22 cellular contexts compared by ENCODE assay signal in the genomic region with DNA sequence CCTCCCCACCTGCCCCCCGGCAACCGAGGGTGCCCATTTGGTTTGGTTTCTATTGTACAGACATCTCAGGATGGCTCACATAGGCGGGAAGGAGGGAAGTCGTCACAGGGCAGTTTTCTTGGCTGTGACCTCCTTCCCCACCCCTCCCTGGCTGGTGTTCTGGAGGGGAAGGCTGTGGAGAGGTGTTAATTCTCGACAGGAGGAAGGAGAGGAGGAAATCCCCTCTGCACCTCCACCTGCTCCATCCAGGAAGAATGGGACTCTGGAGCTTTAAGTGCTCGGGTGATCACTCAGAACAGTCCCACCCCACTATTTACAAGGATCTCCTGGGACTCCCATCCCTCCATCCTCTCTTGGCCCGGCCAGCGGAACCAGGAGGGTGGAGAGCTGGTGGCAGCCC. TPM values are rescaled to one million over a fixed set of nuclear protein-coding genes. Genes with fewer than 3 reads are reported as not detected.
A peak's percentile ranks its signal among the peaks of the same experiment; 100 is the strongest.
DNase-seq lines count a peak whose midpoint lies in the region; ATAC-seq and TF ChIP-seq lines count a peak whose summit lies in the region.
"Had no signal": no experiment of that assay in that cellular context is flagged by ENCODE, and none has a peak within 500 bp of the region (broad histone marks: within the 10 kb centered on the region; RNA-seq: fewer than 3 reads in every experiment).

No MANE protein-coding gene starts in this region.

- CTCF ChIA-PET in RWPE1 (lab: Yijun Ruan, JAX), result interaction anchor here (1.6 kb wide), 1 partner anchor 8 kb away, joined by 4 read pairs; no protein-coding TSS in a partner anchor

- H3K18ac ChIP-seq in mesendoderm (ENCODE audit: low read length), result no peak overlapping the region

- no peak overlapping the region for H2BK120ac ChIP-seq in mesendoderm (ENCODE audit: low read depth, low read length)

- no peak overlapping the region for H3K4ac ChIP-seq in mesendoderm (ENCODE audit: low read depth, low read length)

- H3K9me3 ChIP-seq in cardiac muscle cell (ENCODE audit: low read depth), result no peaks in the 10 kb centered on the region
- H3K9me3 ChIP-seq: A549, esophagus squamous epithelium, SJSA1, testis had no signal

- H3K79me2 ChIP-seq in mesendoderm (ENCODE audit: control insufficient read depth, insufficient read depth, low read length), result peaks cover 43% of the 10 kb centered on the region

- intact Hi-C loops in Right ventricle myocardium superior (cut with DNase I), result no loop called here

- peaks cover 30% of the 10 kb centered on the region for H3K79me1 ChIP-seq in mesendoderm (ENCODE audit: low read length)

- H3K4me3 ChIP-seq in cardiac muscle cell (no peak overlapping the region), mesendoderm (ENCODE audit: low read length) (no peak overlapping the region)
- H3K4me3 ChIP-seq: A549, esophagus squamous epithelium, SJSA1, testis had no signal

- no peak for TF ChIP-seq CTCF in cardiac muscle cell (IDR thresholded peaks at IDR 0.05; ENCODE audit: low read depth, low read length)
- TF ChIP-seq CTCF in RWPE1 (conservative IDR thresholded peaks at IDR 0.05; ENCODE audit: low read depth), result no peak

- H3K56ac ChIP-seq in mesendoderm (ENCODE audit: low read length), result no peak overlapping the region

- peak overlapping the region; percentile 81 for H3K27ac ChIP-seq in cardiac muscle cell
- peak overlapping the region; percentile 16; the same call in 1 of the 2 replicates for H3K27ac ChIP-seq in RWPE1
- H3K27ac ChIP-seq in mesendoderm (ENCODE audit: low read depth, low read length), result peak overlapping the region; percentile 13
- H3K27ac ChIP-seq: A549, esophagus squamous epithelium, SJSA1, testis had no signal

- peaks cover 61% of the 10 kb centered on the region for H3K4me1 ChIP-seq in cardiac muscle cell (ENCODE audit: low read depth)
- peaks cover 48% of the 10 kb centered on the region for H3K4me1 ChIP-seq in mesendoderm (ENCODE audit: control insufficient read depth, low read depth, low read length)
- H3K4me1 ChIP-seq: A549, SJSA1, testis had no signal

- POLR2A ChIA-PET in RWPE1 (lab: Yijun Ruan, JAX; ENCODE audit: low non-redundant PET), result no interaction called here

- ATAC-seq in Right ventricle myocardium superior (ENCODE audit: poor library complexity) (no peak), GM19324 (IDR thresholded peaks at IDR 0.05; ENCODE audit: low FRiP score, unreplicated experiment) (no peak), GM21786 (IDR thresholded peaks at IDR 0.05; ENCODE audit: unreplicated experiment) (no peak), SK-N-SH treated with all-trans-retinoic acid at 6 μM for 48 hours (no peak)
- no peak for ATAC-seq in activated CD4-positive, CD25-positive, alpha-beta regulatory T cell treated with anti-CD3 and anti-CD28 coated beads, Interleukin-2, amount 50 U/mL, for 24 hours
- ATAC-seq: left colon; stimulated activated naive CD8-positive, alpha-beta T cell treated with anti-CD3 and anti-CD28 coated beads, Interleukin-15, Interleukin-2, amounts not matched to agents 100 U/mL and 50 U/mL, for 24 hours had no signal

- DNase-seq in cardiac muscle cell (ENCODE audit: low read depth in 1 of 2, low spot score in 1 of 2) (no peak), Right ventricle myocardium superior (no peak), RWPE1 (ENCODE audit: low spot score) (no peak), mesendoderm (peak; percentile 66)
- DNase-seq: activated CD4-positive, alpha-beta T cell treated with anti-CD3 and anti-CD28 coated beads for 4 hours; activated effector memory CD4-positive, alpha-beta T cell treated with Interleukin-2 at 50 U/mL for 16 hours; activated T-cell treated with anti-CD3 and anti-CD28 coated beads for 4 hours; aorta; caudate nucleus; esophagus squamous epithelium; foreskin melanocyte; left colon; mammary epithelial cell; stimulated activated naive CD8-positive, alpha-beta T cell treated with anti-CD3 and anti-CD28 coated beads, Interleukin-15, Interleukin-2, amounts not matched to agents 100 U/mL and 50 U/mL, for 24 hours; testis had no signal

- peak overlapping the region; percentile 18 for H3K9ac ChIP-seq in mesendoderm (ENCODE audit: low read length)

- WGBS in mesendoderm (ENCODE audit: extremely low coverage, insufficient coverage, low lambda C conversion rate), result no CpG with 5 or more reads among the region's 8 CpGs

- H4K5ac ChIP-seq in mesendoderm (ENCODE audit: low read length), result no peak overlapping the region

- H2AK5ac ChIP-seq in mesendoderm (ENCODE audit: low read length), result no peak overlapping the region

- H4K8ac ChIP-seq in mesendoderm (ENCODE audit: low read depth, low read length), result no peak overlapping the region

- H3K4me2 ChIP-seq in mesendoderm (ENCODE audit: low read length), result no peak overlapping the region
- H3K4me2 ChIP-seq: A549 had no signal

- H2BK15ac ChIP-seq in mesendoderm (replicated peaks; ENCODE audit: low read depth), result no peak overlapping the region

- H2BK5ac ChIP-seq in mesendoderm (ENCODE audit: low read length), result no peak overlapping the region

- H3K27me3 ChIP-seq in cardiac muscle cell, result no peaks in the 10 kb centered on the region
- H3K27me3 ChIP-seq in mesendoderm (ENCODE audit: insufficient read depth, low read length, poor library complexity), result no peaks in the 10 kb centered on the region
- H3K27me3 ChIP-seq: SJSA1, testis had no signal

- H3K36me3 ChIP-seq in cardiac muscle cell (peaks cover 16% of the 10 kb centered on the region), mesendoderm (ENCODE audit: control insufficient read depth, insufficient read depth, low read length) (peaks cover 5% of the 10 kb centered on the region)

- no peak overlapping the region for H3K23ac ChIP-seq in mesendoderm (ENCODE audit: low read length)

TF ChIP-seq in SK-N-SH treated with all-trans-retinoic acid at 6 μM for 48 hours, 23 proteins besides CTCF, POLR2A, EP300 and RAD21 (continues in another document):
- TF ChIP-seq, protein P1, sequence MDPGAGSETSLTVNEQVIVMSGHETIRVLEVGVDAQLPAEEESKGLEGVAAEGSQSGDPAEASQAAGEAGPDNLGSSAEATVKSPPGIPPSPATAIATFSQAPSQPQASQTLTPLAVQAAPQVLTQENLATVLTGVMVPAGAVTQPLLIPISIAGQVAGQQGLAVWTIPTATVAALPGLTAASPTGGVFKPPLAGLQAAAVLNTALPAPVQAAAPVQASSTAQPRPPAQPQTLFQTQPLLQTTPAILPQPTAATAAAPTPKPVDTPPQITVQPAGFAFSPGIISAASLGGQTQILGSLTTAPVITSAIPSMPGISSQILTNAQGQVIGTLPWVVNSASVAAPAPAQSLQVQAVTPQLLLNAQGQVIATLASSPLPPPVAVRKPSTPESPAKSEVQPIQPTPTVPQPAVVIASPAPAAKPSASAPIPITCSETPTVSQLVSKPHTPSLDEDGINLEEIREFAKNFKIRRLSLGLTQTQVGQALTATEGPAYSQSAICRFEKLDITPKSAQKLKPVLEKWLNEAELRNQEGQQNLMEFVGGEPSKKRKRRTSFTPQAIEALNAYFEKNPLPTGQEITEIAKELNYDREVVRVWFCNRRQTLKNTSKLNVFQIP (CRISPR knock-in tag; IDR thresholded peaks at IDR 0.05; ENCODE audit: borderline replicate concordance, low read depth), result no peak
- TF ChIP-seq TOX (CRISPR knock-in tag; IDR thresholded peaks at IDR 0.05; ENCODE audit: borderline replicate concordance) (no peak), GLIS3 (CRISPR knock-in tag; IDR thresholded peaks at IDR 0.05) (no peak), ARNTL (CRISPR knock-in tag; IDR thresholded peaks at IDR 0.05; ENCODE audit: borderline replicate concordance, low read depth) (no peak), ESRRG (CRISPR knock-in tag; IDR thresholded peaks at IDR 0.05) (no peak), ZFP3 (CRISPR knock-in tag; IDR thresholded peaks at IDR 0.05) (no peak)
- TF ChIP-seq, protein P2, sequence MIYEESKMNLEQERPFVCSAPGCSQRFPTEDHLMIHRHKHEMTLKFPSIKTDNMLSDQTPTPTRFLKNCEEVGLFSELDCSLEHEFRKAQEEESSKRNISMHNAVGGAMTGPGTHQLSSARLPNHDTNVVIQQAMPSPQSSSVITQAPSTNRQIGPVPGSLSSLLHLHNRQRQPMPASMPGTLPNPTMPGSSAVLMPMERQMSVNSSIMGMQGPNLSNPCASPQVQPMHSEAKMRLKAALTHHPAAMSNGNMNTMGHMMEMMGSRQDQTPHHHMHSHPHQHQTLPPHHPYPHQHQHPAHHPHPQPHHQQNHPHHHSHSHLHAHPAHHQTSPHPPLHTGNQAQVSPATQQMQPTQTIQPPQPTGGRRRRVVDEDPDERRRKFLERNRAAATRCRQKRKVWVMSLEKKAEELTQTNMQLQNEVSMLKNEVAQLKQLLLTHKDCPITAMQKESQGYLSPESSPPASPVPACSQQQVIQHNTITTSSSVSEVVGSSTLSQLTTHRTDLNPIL (CRISPR knock-in tag; IDR thresholded peaks at IDR 0.05; ENCODE audit: low read depth), result no peak

RNA-seq across cellular contexts. Expression of a gene that starts 7.6 kb away (rescaled TPM):
- total RNA-seq in cardiac muscle cell (48.8 and 58.6 TPM in 2 replicates), Right ventricle myocardium superior (0.16 TPM)
- 17.2 and 24.8 TPM in 2 replicates for polyA plus RNA-seq in cardiac muscle cell
- 44.2 TPM for polyA plus RNA-seq in mesendoderm (2013, experiment 1 of 2)
- 43.0 TPM for polyA plus RNA-seq in mesendoderm (2013, experiment 2 of 2)

RNA-seq across cellular contexts. Expression of a gene that starts 13.7 kb away (rescaled TPM):
- total RNA-seq in cardiac muscle cell (1.6 and 3.1 TPM in 2 replicates), Right ventricle myocardium superior (not detected)
- polyA plus RNA-seq in cardiac muscle cell, result 2.1 and 2.4 TPM in 2 replicates
- 49.9 TPM for polyA plus RNA-seq in mesendoderm (2013, experiment 1 of 2)
- polyA plus RNA-seq in mesendoderm (2013, experiment 2 of 2), result 48.3 TPM
- total RNA-seq: aorta, SJSA1, skeletal muscle tissue had no signal
- polyA plus RNA-seq: A549 had no signal

RNA-seq across cellular contexts. Expression of a gene that starts 20.1 kb away (rescaled TPM):
- total RNA-seq in cardiac muscle cell (75.5 and 116 TPM in 2 replicates), Right ventricle myocardium superior (64.4 TPM)
- 199 and 208 TPM in 2 replicates for polyA plus RNA-seq in cardiac muscle cell
- polyA plus RNA-seq in mesendoderm (2013, experiment 1 of 2), result 58.6 TPM
- 51.9 TPM for polyA plus RNA-seq in mesendoderm (2013, experiment 2 of 2)

RNA-seq across cellular contexts. Expression of a gene that starts 21.1 kb away (rescaled TPM):
- total RNA-seq in cardiac muscle cell (43.1 and 51.0 TPM in 2 replicates), Right ventricle myocardium superior (30.4 TPM)
- 29.2 and 38.5 TPM in 2 replicates for polyA plus RNA-seq in cardiac muscle cell
- 31.9 TPM for polyA plus RNA-seq in mesendoderm (2013, experiment 1 of 2)
- polyA plus RNA-seq in mesendoderm (2013, experiment 2 of 2), result 31.5 TPM

RNA-seq across cellular contexts. Expression of a gene that starts 39.9 kb away (rescaled TPM):
- total RNA-seq in cardiac muscle cell (128 and 139 TPM in 2 replicates), Right ventricle myocardium superior (270 TPM)
- 99.4 and 149 TPM in 2 replicates for polyA plus RNA-seq in cardiac muscle cell
- 59.4 TPM for polyA plus RNA-seq in mesendoderm (2013, experiment 1 of 2)
- polyA plus RNA-seq in mesendoderm (2013, experiment 2 of 2), result 59.0 TPM

Comparison
In these comparisons a context has a peak if more than half of its experiments do, and no peak if none do; other contexts are left out.
1. RNA of a gene that starts 7.6 kb away (total RNA-seq): 48.8 to 58.6 TPM in cardiac muscle cell; 0.16 TPM in Right ventricle myocardium superior (single experiment); every median in the first group is over 10 times any median in the second.
2. H3K27ac ChIP-seq: peak in every context shown above with its lines; median percentile 81 in cardiac muscle cell; 16 in RWPE1; 13 in mesendoderm.